Comparison of ENCODE assay signal across 1 cellular context in the genomic region with DNA sequence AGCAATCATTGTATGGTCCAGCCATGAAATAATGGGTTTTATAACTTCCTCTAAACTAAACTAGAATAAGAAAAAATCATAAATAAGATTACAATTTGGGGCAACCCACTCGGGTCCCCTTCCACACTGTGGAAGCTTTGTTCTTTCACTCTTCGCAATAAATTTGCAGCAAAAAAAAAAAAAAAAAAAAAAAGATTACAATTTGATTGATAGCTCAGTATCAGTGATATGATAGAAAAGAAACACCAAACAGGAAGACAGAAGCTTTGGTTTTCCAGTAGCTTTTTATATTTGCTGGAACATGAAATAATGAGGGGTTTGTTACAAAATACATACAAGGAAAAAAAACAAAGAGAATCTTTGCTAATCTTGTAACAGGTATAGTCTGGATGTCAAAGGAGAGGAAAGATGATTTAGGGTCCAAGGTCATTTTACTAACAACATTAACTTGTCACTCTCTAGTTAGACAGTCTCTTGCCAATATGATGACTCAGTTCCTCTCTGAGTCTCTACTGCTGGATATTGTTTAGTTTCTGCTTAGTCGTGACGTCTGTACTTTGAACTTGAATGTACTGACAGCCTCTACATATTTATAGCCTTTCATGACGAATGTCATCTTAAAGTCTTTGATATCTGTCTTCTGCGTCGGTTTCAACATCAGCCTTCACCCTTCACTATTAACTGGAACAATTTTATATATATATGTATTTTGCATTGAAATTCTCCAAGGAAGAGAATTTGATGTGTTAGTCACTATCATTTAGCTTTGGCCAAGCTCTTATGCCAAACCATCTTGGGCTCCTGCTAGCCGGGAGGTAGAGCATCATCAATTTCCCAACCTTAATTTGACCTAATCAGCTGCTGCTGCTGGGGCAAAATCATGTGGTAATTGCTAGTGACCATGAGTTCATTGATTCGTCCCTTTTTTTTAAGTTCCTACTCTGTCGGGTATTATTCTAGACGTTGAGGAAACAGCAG.
TF ChIP-seq lines count a peak whose summit lies in the region.

No MANE protein-coding gene starts in this region.

TF ChIP-seq in K562, 482 proteins besides CTCF, POLR2A, EP300 and RAD21 (continued from another document and continues in another):
- TF ChIP-seq, protein P1, sequence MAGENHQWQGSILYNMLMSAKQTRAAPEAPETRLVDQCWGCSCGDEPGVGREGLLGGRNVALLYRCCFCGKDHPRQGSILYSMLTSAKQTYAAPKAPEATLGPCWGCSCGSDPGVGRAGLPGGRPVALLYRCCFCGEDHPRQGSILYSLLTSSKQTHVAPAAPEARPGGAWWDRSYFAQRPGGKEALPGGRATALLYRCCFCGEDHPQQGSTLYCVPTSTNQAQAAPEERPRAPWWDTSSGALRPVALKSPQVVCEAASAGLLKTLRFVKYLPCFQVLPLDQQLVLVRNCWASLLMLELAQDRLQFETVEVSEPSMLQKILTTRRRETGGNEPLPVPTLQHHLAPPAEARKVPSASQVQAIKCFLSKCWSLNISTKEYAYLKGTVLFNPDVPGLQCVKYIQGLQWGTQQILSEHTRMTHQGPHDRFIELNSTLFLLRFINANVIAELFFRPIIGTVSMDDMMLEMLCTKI (IDR thresholded peaks at IDR 0.05; ENCODE audit: partially characterized antibody), result no peak
- TF ChIP-seq NRF1 (conservative IDR thresholded peaks at IDR 0.05 in 1 of 2, IDR thresholded peaks at IDR 0.05 in 1 of 2) (no peak), BCL6 (CRISPR knock-in tag; IDR thresholded peaks at IDR 0.05) (no peak), BRD9 (IDR thresholded peaks at IDR 0.05; ENCODE audit: low read depth, partially characterized antibody) (no peak), IRF2 (CRISPR knock-in tag; IDR thresholded peaks at IDR 0.05) (no peak), SMAD1 (IDR thresholded peaks at IDR 0.05; ENCODE audit: low read depth, low read length, partially characterized antibody) (no peak), SIN3A (IDR thresholded peaks at IDR 0.05; ENCODE audit: borderline replicate concordance in 2 of 2, control insufficient read depth in 1 of 2, low read depth in 2 of 2, low read length in 2 of 2) (no peak), UBTF (IDR thresholded peaks at IDR 0.05; ENCODE audit: borderline replicate concordance in 1 of 2, low read depth in 2 of 2, low read length in 2 of 2) (no peak), ESRRB (CRISPR knock-in tag; IDR thresholded peaks at IDR 0.05; ENCODE audit: borderline replicate concordance) (no peak), TRIM25 (IDR thresholded peaks at IDR 0.05; ENCODE audit: borderline replicate concordance) (no peak), POLR2B (IDR thresholded peaks at IDR 0.05; ENCODE audit: low read depth, partially characterized antibody) (no peak), ZMIZ1 (IDR thresholded peaks at IDR 0.05; ENCODE audit: low read depth in 2 of 2, low read length in 2 of 2) (no peak), ZNF239 (CRISPR knock-in tag; IDR thresholded peaks at IDR 0.05) (no peak), ZSCAN29 (IDR thresholded peaks at IDR 0.05) (no peak), SMARCA4 (IDR thresholded peaks at IDR 0.05) (peak; percentile 81), BCOR (IDR thresholded peaks at IDR 0.05) (no peak), ZNF175 (CRISPR knock-in tag; IDR thresholded peaks at IDR 0.05; ENCODE audit: low read depth) (peak; percentile 24; the same call in 1 of the 2 replicates), PRMT5 (CRISPR knock-in tag; IDR thresholded peaks at IDR 0.05) (no peak), PHF20 (IDR thresholded peaks at IDR 0.05; ENCODE audit: partially characterized antibody) (no peak), ZNF311 (CRISPR knock-in tag; IDR thresholded peaks at IDR 0.05) (no peak), ZNF79 (CRISPR knock-in tag; IDR thresholded peaks at IDR 0.05; ENCODE audit: low read depth) (no peak), CEBPB (tag; IDR thresholded peaks at IDR 0.05) (peak; percentile 45; the same call in 1 of the 2 replicates), ELK1 (CRISPR knock-in tag; IDR thresholded peaks at IDR 0.05) (no peak), ZNF507 (tag; conservative IDR thresholded peaks at IDR 0.05) (no peak), NR2C2 (CRISPR knock-in tag; IDR thresholded peaks at IDR 0.05) (no peak), NR2C2 (tag; IDR thresholded peaks at IDR 0.05) (peak; percentile 84), SMARCB1 (IDR thresholded peaks at IDR 0.05; ENCODE audit: insufficient read length, low read depth) (no peak), NEUROD1 (IDR thresholded peaks at IDR 0.05; ENCODE audit: borderline replicate concordance, low read depth, low read length, partially characterized antibody) (no peak), CBX8 (IDR thresholded peaks at IDR 0.05; ENCODE audit: borderline replicate concordance, extremely low read depth, low read depth, low read length, poor library complexity, severe bottlenecking) (no peak), SMAD3 (CRISPR knock-in tag; conservative IDR thresholded peaks at IDR 0.05) (no peak), SMAD2 (IDR thresholded peaks at IDR 0.05; ENCODE audit: low read depth, low read length) (no peak), POU5F1 (IDR thresholded peaks at IDR 0.05; ENCODE audit: borderline replicate concordance, low read depth, low read length, partially characterized antibody) (no peak), THRAP3 (IDR thresholded peaks at IDR 0.05; ENCODE audit: borderline replicate concordance) (no peak), PURB (CRISPR knock-in tag; IDR thresholded peaks at IDR 0.05; ENCODE audit: low read depth) (no peak), NR1H2 (CRISPR knock-in tag; IDR thresholded peaks at IDR 0.05) (no peak), TSHZ1 (CRISPR knock-in tag; IDR thresholded peaks at IDR 0.05) (peak; percentile 71), HNRNPK (IDR thresholded peaks at IDR 0.05; ENCODE audit: low read depth, low read length, poor library complexity, severe bottlenecking) (no peak), ZNF561 (CRISPR knock-in tag; conservative IDR thresholded peaks at IDR 0.05) (no peak), ETV6 (IDR thresholded peaks at IDR 0.05; ENCODE audit: borderline replicate concordance in 1 of 2, low read depth in 2 of 2, low read length in 1 of 2) (no peak), ETV6 (CRISPR knock-in tag; IDR thresholded peaks at IDR 0.05; ENCODE audit: borderline replicate concordance) (no peak), EHMT2 (IDR thresholded peaks at IDR 0.05) (peak; percentile 30; the same call in 1 of the 2 replicates), ZFP36 (IDR thresholded peaks at IDR 0.05; ENCODE audit: low read depth, low read length, partially characterized antibody) (no peak)
- TF ChIP-seq, protein P2, sequence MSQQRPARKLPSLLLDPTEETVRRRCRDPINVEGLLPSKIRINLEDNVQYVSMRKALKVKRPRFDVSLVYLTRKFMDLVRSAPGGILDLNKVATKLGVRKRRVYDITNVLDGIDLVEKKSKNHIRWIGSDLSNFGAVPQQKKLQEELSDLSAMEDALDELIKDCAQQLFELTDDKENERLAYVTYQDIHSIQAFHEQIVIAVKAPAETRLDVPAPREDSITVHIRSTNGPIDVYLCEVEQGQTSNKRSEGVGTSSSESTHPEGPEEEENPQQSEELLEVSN (IDR thresholded peaks at IDR 0.05; ENCODE audit: borderline replicate concordance in 1 of 2, extremely low read depth in 1 of 2, insufficient read depth in 1 of 2, insufficient read length in 1 of 2, low read depth in 1 of 2, low read length in 1 of 2, poor library complexity in 1 of 2, severe bottlenecking in 1 of 2), result no peak
- TF ChIP-seq, protein P3, sequence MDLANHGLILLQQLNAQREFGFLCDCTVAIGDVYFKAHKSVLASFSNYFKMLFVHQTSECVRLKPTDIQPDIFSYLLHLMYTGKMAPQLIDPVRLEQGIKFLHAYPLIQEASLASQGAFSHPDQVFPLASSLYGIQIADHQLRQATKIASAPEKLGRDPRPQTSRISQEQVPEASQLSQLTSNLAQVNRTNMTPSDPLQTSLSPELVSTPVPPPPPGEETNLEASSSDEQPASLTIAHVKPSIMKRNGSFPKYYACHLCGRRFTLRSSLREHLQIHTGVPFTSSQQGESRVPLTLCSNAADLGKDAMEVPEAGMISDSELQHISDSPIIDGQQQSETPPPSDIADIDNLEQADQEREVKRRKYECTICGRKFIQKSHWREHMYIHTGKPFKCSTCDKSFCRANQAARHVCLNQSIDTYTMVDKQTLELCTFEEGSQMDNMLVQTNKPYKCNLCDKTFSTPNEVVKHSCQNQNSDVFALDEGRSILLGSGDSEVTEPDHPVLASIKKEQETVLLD (IDR thresholded peaks at IDR 0.05), result no peak
